In genomic region chr15:73685981-73686380, GRCh38 we compare ENCODE assay signal across 11 cellular contexts. TPM values are rescaled to one million over a fixed set of nuclear protein-coding genes. Genes with fewer than 3 reads are reported as not detected.
A peak's percentile ranks its signal among the peaks of the same experiment; 100 is the strongest.
DNase-seq lines count a peak whose midpoint lies in the region; ATAC-seq, FAIRE-seq and TF ChIP-seq lines count a peak whose summit lies in the region.
"Had no signal": no experiment of that assay in that cellular context is flagged by ENCODE, and none has a peak within 500 bp of the region (broad histone marks: within the 10 kb centered on the region; RNA-seq: fewer than 3 reads in every experiment).

No MANE protein-coding gene starts in this region.

- H3K9ac ChIP-seq in HCT116 (ENCODE audit: low read length) = 0 out of 2 replicates have a peak overlapping the region, but pooled peaks have one; percentile 85
- peak overlapping the region; percentile 93 for H3K9ac ChIP-seq in astrocyte (ENCODE audit: low read length)

- H3K27me3 ChIP-seq in HCT116 (ENCODE audit: insufficient read depth, low read length) = no peaks in the 10 kb centered on the region
- H3K27me3 ChIP-seq in astrocyte (ENCODE audit: insufficient read depth, low read length) = no peaks in the 10 kb centered on the region
- H3K27me3 ChIP-seq in hepatocyte = no peaks in the 10 kb centered on the region

- intact Hi-C loops in HCT116 (cut with micrococcal nuclease) = no loop called here

- peaks cover 48% of the 10 kb centered on the region for H3K4me1 Mint-ChIP-seq in astrocyte (ENCODE audit: low read depth, unreplicated experiment)

- no peak for TF ChIP-seq RAD21 in HCT116 (IDR thresholded peaks at IDR 0.05; ENCODE audit: low read depth)

- H3K27ac ChIP-seq in HCT116 (ENCODE audit: low read depth, low read length) = no peak overlapping the region
- peak overlapping the region; percentile 85 for H3K27ac ChIP-seq in astrocyte (ENCODE audit: low read depth, low read length)
- H3K27ac ChIP-seq in hepatocyte = peak overlapping the region; percentile 98

- H3K4me3 Mint-ChIP-seq in astrocyte (ENCODE audit: unreplicated experiment) = peak overlapping the region; percentile 84

- H3K27ac Mint-ChIP-seq in astrocyte (ENCODE audit: unreplicated experiment) = peak overlapping the region; percentile 63
- H3K27ac Mint-ChIP-seq: IgD-negative memory B cell had no signal

- POLR2A ChIA-PET in HCT116 (lab: Charles Lee) = interaction anchor here (1.5 kb wide), 1 partner anchor 54 kb away, joined by 3 read pairs; no protein-coding TSS in a partner anchor

- no peaks in the 10 kb centered on the region for H3K36me3 Mint-ChIP-seq in astrocyte (ENCODE audit: low read depth, unreplicated experiment)
- H3K36me3 Mint-ChIP-seq: activated naive CD4-positive, alpha-beta T cell treated with anti-CD3 and anti-CD28 coated beads, Interleukin-2, amount 50 U/mL, for 24 hours had no signal

- H3K9me2 ChIP-seq in HCT116 (ENCODE audit: insufficient read depth) (no peaks in the 10 kb centered on the region), hepatocyte (replicated peaks; ENCODE audit: insufficient read depth) (no peaks in the 10 kb centered on the region)

- DNase-seq in HCT116 (ENCODE audit: low read depth, low spot score) (no peak), astrocyte (ENCODE audit: low read depth) (no peak), hepatocyte (ENCODE audit: low spot score) (no peak), skeletal muscle cell (ENCODE audit: low read depth) (no peak), COLO829 (ENCODE audit: low spot score) (no peak)
- DNase-seq in effector CD8-positive, alpha-beta T cell (lab: John Stamatoyannopoulos, UW) = no peak
- DNase-seq: NCI-H748 treated with DMSO at 0.1 percent for 48 hours had no signal

- no TSS peak for BruUV-seq in HCT116 (replicated peaks; lab: Mats Ljungman, UMichigan)

- H2AFZ ChIP-seq in HCT116 (ENCODE audit: low read depth, low read length, poor library complexity, severe bottlenecking) (no peak overlapping the region), astrocyte (ENCODE audit: low read depth, low read length) (no peak overlapping the region), hepatocyte (no peak overlapping the region)

- H3K4me2 ChIP-seq in HCT116 (ENCODE audit: low read length) = peak overlapping the region; percentile 96
- H3K4me2 ChIP-seq in astrocyte (ENCODE audit: low read length) = peak overlapping the region; percentile 85
- peak overlapping the region; percentile 96 for H3K4me2 ChIP-seq in hepatocyte

- FAIRE-seq in astrocyte (lab: Jason Lieb, UNC) = no peak

- H3K9me3 ChIP-seq in HCT116 (ENCODE audit: control insufficient read depth in 1 of 2, insufficient read depth in 1 of 2, low read depth in 1 of 2, low read length in 2 of 2) (no peaks in the 10 kb centered on the region), astrocyte (ENCODE audit: insufficient read depth, low read depth, low read length) (no peaks in the 10 kb centered on the region), hepatocyte (ENCODE audit: low read depth) (no peaks in the 10 kb centered on the region)

- CTCF ChIA-PET in HCT116 (lab: Charles Lee) = interaction anchor here (1.4 to 3.0 kb wide), 7 partner anchors 9 to 49 kb away, joined by 3 to 18 read pairs (median 7); no protein-coding TSS in a partner anchor

- ATAC-seq in HCT116 (no peak), HG03378 (IDR thresholded peaks at IDR 0.05; ENCODE audit: unreplicated experiment) (no peak), GM21381 (IDR thresholded peaks at IDR 0.05; ENCODE audit: unreplicated experiment) (no peak)

- WGBS in hepatocyte (ENCODE audit: low lambda C conversion rate, missing lambda C conversion rate) = 76% methylated on average over 6 of the region's 6 CpGs

- H3K27me3 Mint-ChIP-seq in astrocyte (ENCODE audit: low read depth, unreplicated experiment) = peaks cover 4% of the 10 kb centered on the region

- H3K4me1 ChIP-seq in HCT116 (ENCODE audit: control insufficient read depth in 1 of 2, insufficient read depth in 2 of 2, low read length in 2 of 2) (peaks cover 21 to 70% of the 10 kb centered on the region in 2 experiments), astrocyte (ENCODE audit: insufficient read depth, low read length) (peaks cover 52% of the 10 kb centered on the region), hepatocyte (ENCODE audit: insufficient read depth) (peaks cover 45% of the 10 kb centered on the region)

- peaks cover 61% of the 10 kb centered on the region for H3K79me2 ChIP-seq in HCT116 (ENCODE audit: insufficient read depth, low read length)
- H3K79me2 ChIP-seq in astrocyte (ENCODE audit: insufficient read depth, low read length) = peaks cover 66% of the 10 kb centered on the region
- peaks cover 65% of the 10 kb centered on the region for H3K79me2 ChIP-seq in hepatocyte

- H4K20me1 ChIP-seq in HCT116 (ENCODE audit: insufficient read depth) = no peaks in the 10 kb centered on the region
- peaks cover 58% of the 10 kb centered on the region for H4K20me1 ChIP-seq in astrocyte (ENCODE audit: insufficient read depth, low read length)
- H4K20me1 ChIP-seq in hepatocyte (ENCODE audit: insufficient read depth, poor library complexity, severe bottlenecking) = peaks cover 52% of the 10 kb centered on the region

- RAD21 ChIA-PET in HCT116 (lab: Charles Lee; ENCODE audit: low non-redundant PET in 1 of 2, low total read pairs in 2 of 2, uncharacterized antibody in 2 of 2, unreplicated experiment in 2 of 2) = no interaction called here

- TF ChIP-seq POLR2A in HCT116 (IDR thresholded peaks at IDR 0.05; ENCODE audit: borderline replicate concordance, extremely low read depth, insufficient read depth, insufficient read length) = no peak

- no peak for TF ChIP-seq CTCF in HCT116 (IDR thresholded peaks at IDR 0.05 in 2 of 3, conservative IDR thresholded peaks at IDR 0.05 in 1 of 3; ENCODE audit: borderline replicate concordance in 1 of 3, insufficient read depth in 1 of 3, low read depth in 2 of 3, low read length in 2 of 3)
- TF ChIP-seq CTCF in astrocyte (IDR thresholded peaks at IDR 0.05; ENCODE audit: insufficient read depth, low read depth, low read length) = no peak
- no peak for TF ChIP-seq CTCF in hepatocyte (IDR thresholded peaks at IDR 0.05; ENCODE audit: poor library complexity)

- H3K36me3 ChIP-seq in HCT116 (ENCODE audit: control insufficient read depth in 1 of 2, insufficient read depth in 2 of 2, low read length in 2 of 2) = no peaks in the 10 kb centered on the region
- H3K36me3 ChIP-seq in astrocyte (ENCODE audit: insufficient read depth, low read length) = no peaks in the 10 kb centered on the region
- H3K36me3 ChIP-seq in hepatocyte (replicated peaks; ENCODE audit: insufficient read depth, low read depth) = no peaks in the 10 kb centered on the region

- H3K4me3 ChIP-seq in HCT116 (replicated peaks in 1 of 2; ENCODE audit: low read depth in 1 of 2, low read length in 2 of 2) = peak overlapping the region; percentile 84 to 87; a peak in 2 of 4 replicates
- H3K4me3 ChIP-seq in astrocyte (ENCODE audit: insufficient read depth, low read depth, low read length) = peak overlapping the region; percentile 82
- H3K4me3 ChIP-seq in hepatocyte = peak overlapping the region; percentile 99
- peak overlapping the region; percentile 89 for H3K4me3 ChIP-seq in skeletal muscle cell (ENCODE audit: low read depth, low read length)

- no peaks in the 10 kb centered on the region for H3K9me3 Mint-ChIP-seq in astrocyte (ENCODE audit: unreplicated experiment)
- H3K9me3 Mint-ChIP-seq: activated naive CD4-positive, alpha-beta T cell treated with anti-CD3 and anti-CD28 coated beads, Interleukin-2, amount 50 U/mL, for 24 hours had no signal

TF ChIP-seq in HCT116, 20 proteins besides CTCF, POLR2A, EP300 and RAD21:
- TF ChIP-seq EZH2 (IDR thresholded peaks at IDR 0.05) (no peak), MAX (IDR thresholded peaks at IDR 0.05) (no peak), ATF3 (IDR thresholded peaks at IDR 0.05) (no peak), ELF1 (IDR thresholded peaks at IDR 0.05; ENCODE audit: borderline replicate concordance, low read depth) (no peak), CEBPB (IDR thresholded peaks at IDR 0.05; ENCODE audit: low read depth) (no peak), SP1 (IDR thresholded peaks at IDR 0.05; ENCODE audit: low read depth) (no peak), EZH2phosphoT487 (IDR thresholded peaks at IDR 0.05; ENCODE audit: borderline replicate concordance) (no peak)

RNA-seq across cellular contexts. Expression of gene CD276, which starts 1.8 kb away (rescaled TPM):
- total RNA-seq in HCT116 (2021; ENCODE audit: unreplicated experiment) (75.4 TPM), astrocyte (220 and 225 TPM in 2 replicates), hepatocyte (94.4 and 106 TPM in 2 replicates)
- polyA plus RNA-seq in HCT116 (2012) = 75.6 and 102 TPM in 2 replicates
- polyA plus RNA-seq in hepatocyte = 178 and 222 TPM in 2 replicates
- polyA plus RNA-seq: IgD-negative memory B cell had no signal

RNA-seq across cellular contexts. Expression of gene NPTN, which starts 52.8 kb away (rescaled TPM):
- total RNA-seq in HCT116 (2021; ENCODE audit: unreplicated experiment) (90.9 TPM), astrocyte (281 and 305 TPM in 2 replicates), hepatocyte (201 and 234 TPM in 2 replicates)
- polyA plus RNA-seq in HCT116 (2012) = 95.1 and 111 TPM in 2 replicates
- 153 and 174 TPM in 2 replicates for polyA plus RNA-seq in hepatocyte
